ENCODE assay signal across 1 cellular context in the genomic region with DNA sequence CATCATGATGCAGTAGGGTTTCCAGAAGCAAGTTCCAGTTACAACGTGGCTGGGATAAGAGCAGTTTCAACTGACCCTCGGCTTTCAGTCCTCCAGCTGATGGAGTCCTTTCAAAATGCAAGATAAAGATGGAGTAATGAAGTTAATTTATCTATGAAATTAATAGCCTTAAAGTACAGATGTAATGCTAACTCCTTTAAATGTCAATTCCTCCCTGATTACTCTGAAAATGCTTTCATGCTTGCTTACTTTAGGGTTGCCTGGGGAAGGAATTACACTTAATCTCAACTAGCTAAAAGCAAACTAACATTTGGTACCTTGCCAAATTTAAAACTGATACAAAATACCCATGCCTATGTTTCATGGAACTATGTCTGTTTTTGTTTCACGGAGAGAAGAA.
TF ChIP-seq lines count a peak whose summit lies in the region.

No MANE protein-coding gene starts in this region.

TF ChIP-seq in HEK293, 187 proteins besides CTCF, POLR2A, EP300 and RAD21 (continued from another document):
- TF ChIP-seq, protein P1, sequence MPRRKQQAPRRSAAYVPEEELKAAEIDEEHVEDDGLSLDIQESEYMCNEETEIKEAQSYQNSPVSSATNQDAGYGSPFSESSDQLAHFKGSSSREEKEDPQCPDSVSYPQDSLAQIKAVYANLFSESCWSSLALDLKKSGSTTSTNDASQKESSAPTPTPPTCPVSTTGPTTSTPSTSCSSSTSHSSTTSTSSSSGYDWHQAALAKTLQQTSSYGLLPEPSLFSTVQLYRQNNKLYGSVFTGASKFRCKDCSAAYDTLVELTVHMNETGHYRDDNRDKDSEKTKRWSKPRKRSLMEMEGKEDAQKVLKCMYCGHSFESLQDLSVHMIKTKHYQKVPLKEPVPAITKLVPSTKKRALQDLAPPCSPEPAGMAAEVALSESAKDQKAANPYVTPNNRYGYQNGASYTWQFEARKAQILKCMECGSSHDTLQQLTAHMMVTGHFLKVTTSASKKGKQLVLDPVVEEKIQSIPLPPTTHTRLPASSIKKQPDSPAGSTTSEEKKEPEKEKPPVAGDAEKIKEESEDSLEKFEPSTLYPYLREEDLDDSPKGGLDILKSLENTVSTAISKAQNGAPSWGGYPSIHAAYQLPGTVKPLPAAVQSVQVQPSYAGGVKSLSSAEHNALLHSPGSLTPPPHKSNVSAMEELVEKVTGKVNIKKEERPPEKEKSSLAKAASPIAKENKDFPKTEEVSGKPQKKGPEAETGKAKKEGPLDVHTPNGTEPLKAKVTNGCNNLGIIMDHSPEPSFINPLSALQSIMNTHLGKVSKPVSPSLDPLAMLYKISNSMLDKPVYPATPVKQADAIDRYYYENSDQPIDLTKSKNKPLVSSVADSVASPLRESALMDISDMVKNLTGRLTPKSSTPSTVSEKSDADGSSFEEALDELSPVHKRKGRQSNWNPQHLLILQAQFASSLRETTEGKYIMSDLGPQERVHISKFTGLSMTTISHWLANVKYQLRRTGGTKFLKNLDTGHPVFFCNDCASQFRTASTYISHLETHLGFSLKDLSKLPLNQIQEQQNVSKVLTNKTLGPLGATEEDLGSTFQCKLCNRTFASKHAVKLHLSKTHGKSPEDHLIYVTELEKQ (tag by site-specific recombination; IDR thresholded peaks at IDR 0.05; ENCODE audit: borderline replicate concordance) = no peak
- TF ChIP-seq WT1 (tag by site-specific recombination; IDR thresholded peaks at IDR 0.05) (peak; percentile 58), ZNF548 (tag by site-specific recombination; IDR thresholded peaks at IDR 0.05) (no peak), TRIM28 (IDR thresholded peaks at IDR 0.05; ENCODE audit: borderline replicate concordance, low read length) (no peak), ZNF776 (tag by site-specific recombination; IDR thresholded peaks at IDR 0.05; ENCODE audit: borderline replicate concordance) (no peak)
TF ChIP-seq in HEK293: peak in this region for 3.
